23 cellular contexts compared by ENCODE assay signal in genomic region chr6:137751768-137752560, GRCh38.
"Had no signal": no experiment of that assay in that cellular context is flagged by ENCODE, and none has a peak within 500 bp of the region (broad histone marks: within the 10 kb centered on the region; RNA-seq: fewer than 3 reads in every experiment).

No MANE protein-coding gene starts in this region.

- H3K27me3 ChIP-seq: brain microvascular endothelial cell, hepatocyte, neutrophil, pancreas, sigmoid colon, spleen, tibial nerve had no signal

- H2AFZ ChIP-seq: hepatocyte had no signal

- H3K4me3 ChIP-seq: dorsolateral prefrontal cortex, hepatocyte, lower lobe of right lung, pancreas, sigmoid colon, spleen, tibial nerve had no signal

- H3K36me3 ChIP-seq: brain microvascular endothelial cell, lower lobe of right lung, neutrophil, pancreas, sigmoid colon, spleen, tibial nerve had no signal

- FAIRE-seq: colon, islet of Langerhans, pancreas, urothelium cell line had no signal

- H3K27ac ChIP-seq: brain microvascular endothelial cell, dorsolateral prefrontal cortex, hepatocyte, lower lobe of right lung, neutrophil, pancreas, sigmoid colon, spleen, tibial nerve had no signal

- H3K4me1 ChIP-seq: pancreas, sigmoid colon had no signal

- DNase-seq: activated CD4-positive, alpha-beta T cell treated with anti-CD3 and anti-CD28 coated beads, Interleukin-2, amount 10 ng/mL, durations not matched to agents 7 days and 5 days; activated CD8-positive, alpha-beta T cell treated with anti-CD3 and anti-CD28 coated beads, Interleukin-2, amount 10 ng/mL, durations not matched to agents 7 days and 5 days; activated naive CD4-positive, alpha-beta T cell treated with anti-CD3 and anti-CD28 coated beads for 36 hours; activated T-cell treated with anti-CD3 and anti-CD28 coated beads, Interleukin-2, amount 50 U/mL, for 24 hours; aorta; brain microvascular endothelial cell; central memory CD4-positive, alpha-beta T cell; dorsolateral prefrontal cortex; foreskin fibroblast; left cardiac atrium; lower lobe of right lung; natural killer cell; pancreas; sigmoid colon; spleen; stimulated activated naive CD4-positive, alpha-beta T cell treated with Interleukin-2 at 50 U/mL for 16 hours; T1000 had no signal

- H3K9me3 ChIP-seq: lower lobe of right lung, neutrophil, pancreas, sigmoid colon, spleen, tibial nerve had no signal

- H3K79me2 ChIP-seq: hepatocyte had no signal

- H3K4me2 ChIP-seq: hepatocyte had no signal

- ATAC-seq: activated CD8-positive, alpha-beta T cell treated with anti-CD3 and anti-CD28 coated beads, Interleukin-2, amount 10 ng/mL, durations not matched to agents 7 days and 5 days; left cardiac atrium; lower lobe of right lung; natural killer cell; pancreas had no signal
